ENCODE assay signal across 21 cellular contexts in the genomic region with DNA sequence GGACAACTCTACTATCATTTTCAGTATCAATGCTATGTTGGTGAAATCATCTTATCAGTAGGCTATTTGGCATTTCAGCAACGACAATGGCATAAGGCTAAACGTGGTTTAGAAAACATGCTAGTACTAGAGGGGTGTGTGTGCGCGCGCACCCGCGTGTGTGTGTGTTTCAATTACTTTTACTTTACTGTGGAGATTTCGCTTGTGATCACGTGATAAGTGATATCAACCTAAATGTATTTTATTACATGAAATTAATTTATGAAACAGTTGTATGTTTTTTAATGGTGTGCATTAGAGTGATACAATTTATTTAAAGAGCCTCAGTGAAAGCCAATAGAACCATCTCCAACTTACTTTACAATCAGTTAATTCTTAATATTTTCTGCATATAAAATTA.
DNase-seq lines count a peak whose midpoint lies in the region; ATAC-seq, FAIRE-seq and TF ChIP-seq lines count a peak whose summit lies in the region.
"Had no signal": no experiment of that assay in that cellular context is flagged by ENCODE, and none has a peak within 500 bp of the region (broad histone marks: within the 10 kb centered on the region; RNA-seq: fewer than 3 reads in every experiment).

No MANE protein-coding gene starts in this region.

- TF ChIP-seq RAD21 in A549 (conservative IDR thresholded peaks at IDR 0.05 in 1 of 2, IDR thresholded peaks at IDR 0.05 in 1 of 2) (no peak), K562 (CRISPR knock-in tag; conservative IDR thresholded peaks at IDR 0.05 in 1 of 2, IDR thresholded peaks at IDR 0.05 in 1 of 2) (no peak)

- ATAC-seq in Right ventricle myocardium inferior (no peak), right cardiac atrium (no peak), A549 (no peak), K562 (no peak), GM18868 (IDR thresholded peaks at IDR 0.05; ENCODE audit: unreplicated experiment) (no peak)
- ATAC-seq: CD8-positive, alpha-beta T cell had no signal

- BruUV-seq in K562 (replicated peaks; lab: Mats Ljungman, UMichigan), result no TSS peak

- intact Hi-C loops in Right ventricle myocardium inferior (cut with DNase I) (no loop called here), right cardiac atrium (cut with DNase I) (no loop called here), K562 (cut with micrococcal nuclease) (no loop called here), prostate gland (cut with DNase I) (no loop called here)

- no peak for FAIRE-seq in A549 (lab: Jason Lieb, UNC)
- no peak for FAIRE-seq in K562 (lab: Jason Lieb, UNC)
- FAIRE-seq: D721Med, G401.6, GM12891 had no signal

- no peak overlapping the region for H3K4me3 ChIP-seq in right cardiac atrium (ENCODE audit: low read length)
- H3K4me3 ChIP-seq in A549, result no peak overlapping the region
- H3K4me3 ChIP-seq in K562, result no peak overlapping the region
- H3K4me3 ChIP-seq in prostate gland, result no peak overlapping the region
- H3K4me3 ChIP-seq: BLaER1 treated with 17β-estradiol and CSF1 and Interleukin-3, amounts not matched to agents 10 nM and 100 nM had no signal

- TF ChIP-seq POLR2A in A549 (IDR thresholded peaks at IDR 0.05; ENCODE audit: low read length) (no peak), K562 (conservative IDR thresholded peaks at IDR 0.05) (no peak), prostate gland (IDR thresholded peaks at IDR 0.05) (no peak)

- H3K36me3 ChIP-seq in K562 (ENCODE audit: control insufficient read depth, insufficient read depth, low read length), result no peaks in the 10 kb centered on the region
- H3K36me3 ChIP-seq in prostate gland, result no peaks in the 10 kb centered on the region
- H3K36me3 ChIP-seq: BLaER1 treated with 17β-estradiol and CSF1 and Interleukin-3, amounts not matched to agents 10 nM and 100 nM had no signal

- POLR2A ChIA-PET in A549 (lab: Yijun Ruan, JAX) (no interaction called here), K562 (lab: Yijun Ruan, JAX) (no interaction called here)

- H3K27me3 ChIP-seq in right cardiac atrium (ENCODE audit: control insufficient read depth, insufficient read depth) (no peaks in the 10 kb centered on the region), K562 (ENCODE audit: control insufficient read depth in 2 of 2, insufficient read depth in 2 of 2, low read length in 2 of 2) (no peaks in the 10 kb centered on the region), prostate gland (replicated peaks; ENCODE audit: insufficient read depth) (no peaks in the 10 kb centered on the region)
- H3K27me3 ChIP-seq: BLaER1 treated with 17β-estradiol and CSF1 and Interleukin-3, amounts not matched to agents 10 nM and 100 nM had no signal

- TF ChIP-seq EP300 in A549 (IDR thresholded peaks at IDR 0.05), result no peak
- no peak for TF ChIP-seq EP300 in K562 (IDR thresholded peaks at IDR 0.05; ENCODE audit: low read length)

- H3K4me1 ChIP-seq in right cardiac atrium (ENCODE audit: control insufficient read depth, insufficient read depth, low read length), result no peaks in the 10 kb centered on the region
- no peaks in the 10 kb centered on the region for H3K4me1 ChIP-seq in A549
- H3K4me1 ChIP-seq in K562 (replicated peaks in 1 of 2; ENCODE audit: control insufficient read depth in 2 of 2, insufficient read depth in 2 of 2, low read length in 2 of 2), result no peaks in the 10 kb centered on the region
- H3K4me1 ChIP-seq in prostate gland (replicated peaks), result no peaks in the 10 kb centered on the region
- H3K4me1 ChIP-seq: BLaER1 treated with 17β-estradiol and CSF1 and Interleukin-3, amounts not matched to agents 10 nM and 100 nM; Caco-2 had no signal

- no peak overlapping the region for H3K9ac ChIP-seq in K562 (ENCODE audit: insufficient read depth in 1 of 2, low read depth in 2 of 2, low read length in 2 of 2)
- H3K9ac ChIP-seq: BLaER1 treated with 17β-estradiol and CSF1 and Interleukin-3, amounts not matched to agents 10 nM and 100 nM had no signal

- no peaks in the 10 kb centered on the region for H4K20me1 ChIP-seq in K562 (replicated peaks; ENCODE audit: control insufficient read depth, insufficient read depth, low read length)
- H4K20me1 ChIP-seq: BLaER1 treated with 17β-estradiol and CSF1 and Interleukin-3, amounts not matched to agents 10 nM and 100 nM had no signal

- DNase-seq in Right ventricle myocardium inferior (ENCODE audit: missing footprints), result peak; percentile 28
- DNase-seq in right cardiac atrium, result no peak
- no peak for DNase-seq in A549 (ENCODE audit: low read depth in 1 of 2, low spot score in 1 of 2)
- DNase-seq in NCI-H1105 (lab: John Stamatoyannopoulos, UW), result peak; percentile 71
- no peak for DNase-seq in K562 (ENCODE audit: extremely low read depth in 1 of 4, low spot score in 3 of 4)
- DNase-seq in prostate gland (ENCODE audit: low spot score), result no peak
- DNase-seq in NCI-H1092 treated with DMSO at 0.1 percent for 48 hours (lab: John Stamatoyannopoulos, UW), result no peak
- DNase-seq: AML-193; Caco-2; Calu3; CD4-positive, alpha-beta T cell; CD8-positive, alpha-beta T cell; DMS79 treated with DMSO at 0.1 percent for 48 hours; GF-D8 had no signal

- H3K4me2 ChIP-seq in A549 (no peak overlapping the region), K562 (ENCODE audit: insufficient read depth, low read length) (no peak overlapping the region)
- H3K4me2 ChIP-seq: BLaER1 treated with 17β-estradiol and CSF1 and Interleukin-3, amounts not matched to agents 10 nM and 100 nM had no signal

- H3K9me1 ChIP-seq in K562 (ENCODE audit: control insufficient read depth, insufficient read depth, low read length), result no peaks in the 10 kb centered on the region

- WGBS in right cardiac atrium, result 88% methylated on average over 9 of the region's 9 CpGs
- WGBS in A549 (ENCODE audit: missing lambda C conversion rate), result 51% methylated on average over 9 of the region's 9 CpGs
- WGBS in K562 (ENCODE audit: insufficient coverage, low coverage, missing lambda C conversion rate), result 7% methylated on average over 9 of the region's 9 CpGs
- 87% methylated on average over 9 of the region's 9 CpGs for WGBS in prostate gland

- H3K27ac ChIP-seq in right cardiac atrium (ENCODE audit: low read length) (no peak overlapping the region), A549 (no peak overlapping the region), K562 (ENCODE audit: extremely low read depth, low read depth, low read length) (no peak overlapping the region), prostate gland (no peak overlapping the region)
- H3K27ac ChIP-seq: 22Rv1; BLaER1 treated with 17β-estradiol and CSF1 and Interleukin-3, amounts not matched to agents 10 nM and 100 nM; C4-2B had no signal

- H3K9me3 ChIP-seq in right cardiac atrium (ENCODE audit: control insufficient read depth, low read length) (no peaks in the 10 kb centered on the region), A549 (no peaks in the 10 kb centered on the region), K562 (replicated peaks; ENCODE audit: control insufficient read depth, insufficient read depth, low read depth, low read length) (no peaks in the 10 kb centered on the region; the same call in 1 of the 2 replicates), prostate gland (no peaks in the 10 kb centered on the region)
- H3K9me3 ChIP-seq: BLaER1 treated with 17β-estradiol and CSF1 and Interleukin-3, amounts not matched to agents 10 nM and 100 nM; Caco-2 had no signal

- in situ Hi-C loops in K562 (cut with MboI), result no loop called here

- TF ChIP-seq CTCF in A549 (IDR thresholded peaks at IDR 0.05) (no peak), K562 (IDR thresholded peaks at IDR 0.05 in 2 of 3, conservative IDR thresholded peaks at IDR 0.05 in 1 of 3; ENCODE audit: insufficient read depth in 2 of 3, low read depth in 1 of 3, low read length in 3 of 3) (no peak), prostate gland (IDR thresholded peaks at IDR 0.05) (no peak)

- CTCF ChIA-PET in A549 (lab: Yijun Ruan, JAX) (no interaction called here), K562 (lab: Yijun Ruan, JAX; ENCODE audit: low intra/inter-chr PET ratio) (no interaction called here)

- H2AFZ ChIP-seq in K562 (ENCODE audit: low read depth, low read length), result no peak overlapping the region

- no peaks in the 10 kb centered on the region for H3K79me2 ChIP-seq in K562 (ENCODE audit: control insufficient read depth, insufficient read depth, low read length)

TF ChIP-seq in A549, 52 proteins besides CTCF, POLR2A, EP300 and RAD21 (continues in another document):
- TF ChIP-seq, protein P1, sequence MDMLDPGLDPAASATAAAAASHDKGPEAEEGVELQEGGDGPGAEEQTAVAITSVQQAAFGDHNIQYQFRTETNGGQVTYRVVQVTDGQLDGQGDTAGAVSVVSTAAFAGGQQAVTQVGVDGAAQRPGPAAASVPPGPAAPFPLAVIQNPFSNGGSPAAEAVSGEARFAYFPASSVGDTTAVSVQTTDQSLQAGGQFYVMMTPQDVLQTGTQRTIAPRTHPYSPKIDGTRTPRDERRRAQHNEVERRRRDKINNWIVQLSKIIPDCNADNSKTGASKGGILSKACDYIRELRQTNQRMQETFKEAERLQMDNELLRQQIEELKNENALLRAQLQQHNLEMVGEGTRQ (IDR thresholded peaks at IDR 0.05), result 0 out of 2 replicates have a peak, but pooled peaks have one; percentile 10

TF ChIP-seq in K562, 482 proteins besides CTCF, POLR2A, EP300 and RAD21 (continues in another document):
- TF ChIP-seq, protein P2, sequence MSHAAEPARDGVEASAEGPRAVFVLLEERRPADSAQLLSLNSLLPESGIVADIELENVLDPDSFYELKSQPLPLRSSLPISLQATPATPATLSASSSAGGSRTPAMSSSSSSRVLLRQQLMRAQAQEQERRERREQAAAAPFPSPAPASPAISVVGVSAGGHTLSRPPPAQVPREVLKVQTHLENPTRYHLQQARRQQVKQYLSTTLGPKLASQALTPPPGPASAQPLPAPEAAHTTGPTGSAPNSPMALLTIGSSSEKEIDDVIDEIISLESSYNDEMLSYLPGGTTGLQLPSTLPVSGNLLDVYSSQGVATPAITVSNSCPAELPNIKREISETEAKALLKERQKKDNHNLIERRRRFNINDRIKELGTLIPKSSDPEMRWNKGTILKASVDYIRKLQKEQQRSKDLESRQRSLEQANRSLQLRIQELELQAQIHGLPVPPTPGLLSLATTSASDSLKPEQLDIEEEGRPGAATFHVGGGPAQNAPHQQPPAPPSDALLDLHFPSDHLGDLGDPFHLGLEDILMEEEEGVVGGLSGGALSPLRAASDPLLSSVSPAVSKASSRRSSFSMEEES (CRISPR knock-in tag; IDR thresholded peaks at IDR 0.05), result peak; percentile 79

Comparison
In these comparisons a context has a peak if more than half of its experiments do, and no peak if none do; other contexts are left out.
1. DNase-seq: peak in Right ventricle myocardium inferior (single experiment) and NCI-H1105 (single experiment); none in right cardiac atrium (0 of 3), A549 (0 of 2), K562 (0 of 4), prostate gland (single experiment) and NCI-H1092 treated with DMSO at 0.1 percent for 48 hours (single experiment).